Comparison of ENCODE assay signal across 8 cellular contexts in genomic region chr2:231222318-231223000, GRCh38. TPM values are rescaled to one million over a fixed set of nuclear protein-coding genes. Genes with fewer than 3 reads are reported as not detected.
DNase-seq lines count a peak whose midpoint lies in the region; ATAC-seq and TF ChIP-seq lines count a peak whose summit lies in the region.

No MANE protein-coding gene starts in this region.

- in situ Hi-C loops in astrocyte of the spinal cord (cut with HindIII; ENCODE audit: low sequenced_read_pairs), result no loop called here

- DNase-seq in astrocyte of the spinal cord (ENCODE audit: low read depth, low spot score), result peak; percentile 30
- no peak for DNase-seq in sciatic nerve (ENCODE audit: low spot score)
- DNase-seq in DMS53 treated with DMSO at 0.1 percent for 48 hours (lab: John Stamatoyannopoulos, UW; ENCODE audit: unreplicated experiment), result no peak
- no peak for DNase-seq in NCI-H2196 treated with DMSO at 0.1 percent for 48 hours (lab: John Stamatoyannopoulos, UW; ENCODE audit: unreplicated experiment)
- DNase-seq in ureter (ENCODE audit: low spot score), result no peak
- DNase-seq in 8988T, result no peak

- intact Hi-C loops in sciatic nerve (cut with DNase I), result no loop called here

- no peak for TF ChIP-seq CTCF in astrocyte of the spinal cord (IDR thresholded peaks at IDR 0.05; ENCODE audit: low read depth, low read length)

- H3K4me3 ChIP-seq in astrocyte of the spinal cord (ENCODE audit: low read depth, low read length), result no peak overlapping the region

- ATAC-seq in GM18520 (IDR thresholded peaks at IDR 0.05; ENCODE audit: unreplicated experiment) (peak; percentile 66), HG02840 (IDR thresholded peaks at IDR 0.05; ENCODE audit: low FRiP score, unreplicated experiment) (peak; percentile 56), sciatic nerve (peak; percentile 45)

RNA-seq across cellular contexts. Expression of gene ARMC9, which starts 24.0 kb away (rescaled TPM):
- total RNA-seq in sciatic nerve (15.4 TPM), ureter (16.0 TPM)
